1 cellular context compared by ENCODE assay signal in genomic region chr11:133501643-133502535, GRCh38.
TF ChIP-seq lines count a peak whose summit lies in the region.

No MANE protein-coding gene starts in this region.

TF ChIP-seq in H1, 55 proteins besides CTCF, POLR2A, EP300 and RAD21:
- TF ChIP-seq SIRT6 (IDR thresholded peaks at IDR 0.05; ENCODE audit: low read length) (no peak), CHD1 (IDR thresholded peaks at IDR 0.05; ENCODE audit: low read depth, low read length) (no peak), SP1 (IDR thresholded peaks at IDR 0.05; ENCODE audit: low read depth, low read length) (no peak), EZH2 (IDR thresholded peaks at IDR 0.05; ENCODE audit: low read depth, low read length, severe bottlenecking) (no peak), PHF8 (conservative IDR thresholded peaks at IDR 0.05; ENCODE audit: low read depth, low read length) (no peak), SIN3A (conservative IDR thresholded peaks at IDR 0.05 in 1 of 2, IDR thresholded peaks at IDR 0.05 in 1 of 2; ENCODE audit: low read depth in 1 of 2, low read length in 2 of 2) (no peak), SUZ12 (IDR thresholded peaks at IDR 0.05; ENCODE audit: low read length) (no peak), RBBP5 (IDR thresholded peaks at IDR 0.05; ENCODE audit: borderline replicate concordance, low read depth, low read length) (no peak), E2F6 (IDR thresholded peaks at IDR 0.05) (no peak), GABPA (IDR thresholded peaks at IDR 0.05; ENCODE audit: borderline replicate concordance, insufficient read depth, low read length) (no peak), POLR2AphosphoS5 (IDR thresholded peaks at IDR 0.05; ENCODE audit: low read depth, low read length) (no peak), ATF2 (IDR thresholded peaks at IDR 0.05; ENCODE audit: low read length) (no peak), ZNF274 (IDR thresholded peaks at IDR 0.05; ENCODE audit: borderline replicate concordance, extremely low read depth, low read length) (no peak), BCL11A (IDR thresholded peaks at IDR 0.05; ENCODE audit: low read depth in 2 of 2, low read length in 2 of 2) (no peak), TAF7 (optimal IDR thresholded peaks at IDR 0.05; ENCODE audit: borderline replicate concordance, low read depth, low read length) (no peak), HDAC2 (IDR thresholded peaks at IDR 0.05; ENCODE audit: borderline replicate concordance in 1 of 2, low read depth in 2 of 2, low read length in 2 of 2) (no peak), ASH2L (IDR thresholded peaks at IDR 0.05; ENCODE audit: low read length) (no peak), JUND (IDR thresholded peaks at IDR 0.05; ENCODE audit: low read length) (no peak)
